Comparison of ENCODE assay signal across 37 cellular contexts in the genomic region with DNA sequence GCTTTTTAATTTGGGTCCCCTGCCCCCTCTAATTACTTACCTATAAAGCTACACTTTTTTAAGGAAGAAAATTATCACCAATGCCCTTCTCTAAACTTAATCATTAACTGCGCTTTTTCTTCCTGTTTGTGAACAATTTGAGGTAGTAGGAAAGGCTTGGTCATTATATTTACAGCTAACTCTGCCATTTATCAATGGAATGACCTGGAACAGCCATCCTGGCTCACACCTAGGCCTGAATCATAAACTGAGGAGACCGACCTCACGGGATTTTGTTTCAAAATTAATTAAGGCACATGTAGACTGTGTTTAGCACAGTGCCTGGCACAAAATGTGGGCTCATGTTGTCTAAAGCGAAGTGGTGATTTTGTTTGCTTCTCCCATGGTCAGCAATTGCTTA. TPM values are rescaled to one million over a fixed set of nuclear protein-coding genes. Genes with fewer than 3 reads are reported as not detected.
"Had no signal": no experiment of that assay in that cellular context is flagged by ENCODE, and none has a peak within 500 bp of the region (broad histone marks: within the 10 kb centered on the region; RNA-seq: fewer than 3 reads in every experiment).

No MANE protein-coding gene starts in this region.

- H3K4me1 ChIP-seq: SJCRH30 had no signal

- ATAC-seq: Panc1, Right ventricle myocardium inferior, SK-N-SH treated with all-trans-retinoic acid at 6 μM for 48 hours, T-cell had no signal

- DNase-seq: Karpas-422, MM.1S, NCI-H1048, NCI-H1092 treated with DMSO at 0.1 percent for 48 hours, NCI-H1105 treated with DMSO at 0.1 percent for 48 hours, NCI-H1436, NCI-H146, NCI-H1694, NCI-H187, NCI-H1930, NCI-H2029 treated with DMSO at 0.1 percent for 48 hours, NCI-H2081 treated with DMSO at 0.1 percent for 48 hours, NCI-H2107, NCI-H2171, NCI-H226, NCI-H446 treated with DMSO at 0.1 percent for 48 hours, NCI-H510A, NCI-H524, NCI-H526, NCI-H69, NCI-H748 treated with DMSO at 0.1 percent for 48 hours, NCI-H82, PC-9, SHP77, SIG-M5, SJCRH30, T-cell had no signal

- H3K27ac ChIP-seq: PC-9, RWPE1, SJCRH30, SK-N-MC had no signal

- H3K36me3 ChIP-seq: SJCRH30 had no signal

- H2AFZ ChIP-seq: PC-9 had no signal

- H3K4me3 ChIP-seq: PC-9, SJCRH30, SK-N-MC had no signal

- H3K4me3 Mint-ChIP-seq: T-cell had no signal

- H3K9me3 Mint-ChIP-seq: T-cell had no signal

- H3K36me3 Mint-ChIP-seq: T-cell had no signal

- H3K4me2 ChIP-seq: PC-9 had no signal

- H3K27ac Mint-ChIP-seq: T-cell had no signal

RNA-seq across cellular contexts. Expression of a gene that starts 15.4 kb away (rescaled TPM):
- total RNA-seq: LHCN-M2, MCF 10A, OCI-LY7, PC-9, Right ventricle myocardium inferior, RPMI7951, SJCRH30, SK-MEL-5 had no signal
